In genomic region chr6:156757849-156758248, GRCh38 we compare ENCODE assay signal across 31 cellular contexts.
"Had no signal": no experiment of that assay in that cellular context is flagged by ENCODE, and none has a peak within 500 bp of the region (broad histone marks: within the 10 kb centered on the region; RNA-seq: fewer than 3 reads in every experiment).

No MANE protein-coding gene starts in this region.

- H3K36me3 Mint-ChIP-seq: naive thymus-derived CD8-positive, alpha-beta T cell; natural killer cell treated with Interleukin-12 subunit alpha and Interleukin-12 subunit beta and Interleukin-15 and Interleukin-18, amount 100 ng/mL, for 72 hours; stimulated activated memory B cell treated with anti-CD40 and anti-IgM and Interleukin-4, amounts not matched to agents 10 μg/mL and 1 μg/mL and 100 μg/mL, for 72 hours; type B pancreatic cell had no signal

- H3K79me2 ChIP-seq: parathyroid adenoma had no signal

- H3K4me3 Mint-ChIP-seq: naive thymus-derived CD8-positive, alpha-beta T cell; natural killer cell treated with Interleukin-12 subunit alpha and Interleukin-12 subunit beta and Interleukin-15 and Interleukin-18, amount 100 ng/mL, for 72 hours; nephron progenitor cell; neural crest cell; stimulated activated memory B cell treated with anti-CD40 and anti-IgM and Interleukin-4, amounts not matched to agents 10 μg/mL and 1 μg/mL and 100 μg/mL, for 72 hours; stimulated activated naive CD8-positive, alpha-beta T cell treated with anti-CD3 and anti-CD28 coated beads, Interleukin-15, amount 100 ng/mL, for 72 hours; type B pancreatic cell had no signal

- H3K36me3 ChIP-seq: ovary, right lobe of liver, sigmoid colon, spleen, suprapubic skin, tibial artery, transverse colon, upper lobe of right lung, uterus had no signal

- H3K4me3 ChIP-seq: ovary, psoas muscle, right lobe of liver, sigmoid colon, smooth muscle cell, spleen, suprapubic skin, testis, tibial artery, transverse colon, upper lobe of right lung, uterus had no signal

- H3K9ac ChIP-seq: parathyroid adenoma had no signal

- H3K4me2 ChIP-seq: smooth muscle cell had no signal

- DNase-seq: naive thymus-derived CD8-positive, alpha-beta T cell; nephron progenitor cell; occipital lobe; ovary; posterior cingulate gyrus; psoas muscle; right cardiac atrium; right lobe of liver; sigmoid colon; spleen; stimulated activated CD4-positive, alpha-beta T cell treated with anti-CD3 and anti-CD28 coated beads, Interleukin-12 subunit alpha, Interleukin-12 subunit beta, amount 100 ng/mL, for 4 hours; stimulated activated CD4-positive, alpha-beta T cell treated with anti-CD3 and anti-CD28 coated beads, Interleukin-1b, Interleukin-23, amount 100 ng/mL, for 48 hours; stimulated activated CD4-positive, alpha-beta T cell treated with anti-CD3 and anti-CD28 coated beads, Interleukin-4, amount 100 ng/mL, for 1 hour; stimulated activated CD4-positive, alpha-beta T cell treated with anti-CD3 and anti-CD28 coated beads, Interleukin-4, amount 100 ng/mL, for 4 hours; stimulated activated CD8-positive, alpha-beta memory T cell treated with anti-CD3 and anti-CD28 coated beads, Interleukin-4, amount 100 ng/mL, for 48 hours; stimulated activated naive CD4-positive, alpha-beta T cell; stimulated activated naive CD8-positive, alpha-beta T cell treated with anti-CD3 and anti-CD28 coated beads, Interleukin-15, amount 100 ng/mL, for 72 hours; stimulated activated naive CD8-positive, alpha-beta T cell treated with anti-CD3 and anti-CD28 coated beads, Interleukin-15, Interleukin-2, amounts not matched to agents 100 U/mL and 50 U/mL, for 24 hours; substantia nigra; testis; tibial artery; transverse colon; upper lobe of right lung; uterus had no signal

- H3K4me1 ChIP-seq: psoas muscle, sigmoid colon, suprapubic skin, tibial artery, upper lobe of right lung, uterus had no signal

- ATAC-seq: naive thymus-derived CD8-positive, alpha-beta T cell; natural killer cell treated with Interleukin-12 subunit alpha and Interleukin-12 subunit beta and Interleukin-15 and Interleukin-18, amount 100 ng/mL, for 72 hours; psoas muscle; right cardiac atrium; right lobe of liver; stimulated activated memory B cell treated with anti-CD40 and anti-IgM and Interleukin-4, amounts not matched to agents 10 μg/mL and 1 μg/mL and 100 μg/mL, for 72 hours; stimulated activated naive CD8-positive, alpha-beta T cell treated with anti-CD3 and anti-CD28 coated beads, Interleukin-15, amount 100 ng/mL, for 72 hours; stimulated activated naive CD8-positive, alpha-beta T cell treated with anti-CD3 and anti-CD28 coated beads, Interleukin-15, Interleukin-2, amounts not matched to agents 100 U/mL and 50 U/mL, for 24 hours had no signal

- H3K9me3 Mint-ChIP-seq: naive thymus-derived CD8-positive, alpha-beta T cell; natural killer cell treated with Interleukin-12 subunit alpha and Interleukin-12 subunit beta and Interleukin-15 and Interleukin-18, amount 100 ng/mL, for 72 hours; nephron progenitor cell; neural crest cell; stimulated activated memory B cell treated with anti-CD40 and anti-IgM and Interleukin-4, amounts not matched to agents 10 μg/mL and 1 μg/mL and 100 μg/mL, for 72 hours; stimulated activated naive CD8-positive, alpha-beta T cell treated with anti-CD3 and anti-CD28 coated beads, Interleukin-15, amount 100 ng/mL, for 72 hours; type B pancreatic cell had no signal

- H3K4me1 Mint-ChIP-seq: neural crest cell; stimulated activated naive CD8-positive, alpha-beta T cell treated with anti-CD3 and anti-CD28 coated beads, Interleukin-15, amount 100 ng/mL, for 72 hours had no signal

- H3K27ac ChIP-seq: ovary, parathyroid adenoma, psoas muscle, right lobe of liver, sigmoid colon, spleen, suprapubic skin, testis, tibial artery, transverse colon, upper lobe of right lung, uterus had no signal

- H3K9me3 ChIP-seq: ovary, psoas muscle, right lobe of liver, sigmoid colon, spleen, suprapubic skin, testis, tibial artery, transverse colon, upper lobe of right lung, uterus had no signal

- H2AFZ ChIP-seq: parathyroid adenoma had no signal

- H3K27me3 Mint-ChIP-seq: stimulated activated memory B cell treated with anti-CD40 and anti-IgM and Interleukin-4, amounts not matched to agents 10 μg/mL and 1 μg/mL and 100 μg/mL, for 72 hours; stimulated activated naive CD8-positive, alpha-beta T cell treated with anti-CD3 and anti-CD28 coated beads, Interleukin-15, amount 100 ng/mL, for 72 hours; type B pancreatic cell had no signal

- H3K27ac Mint-ChIP-seq: naive thymus-derived CD8-positive, alpha-beta T cell; natural killer cell treated with Interleukin-12 subunit alpha and Interleukin-12 subunit beta and Interleukin-15 and Interleukin-18, amount 100 ng/mL, for 72 hours; nephron progenitor cell; stimulated activated memory B cell treated with anti-CD40 and anti-IgM and Interleukin-4, amounts not matched to agents 10 μg/mL and 1 μg/mL and 100 μg/mL, for 72 hours; stimulated activated naive CD8-positive, alpha-beta T cell treated with anti-CD3 and anti-CD28 coated beads, Interleukin-15, amount 100 ng/mL, for 72 hours; type B pancreatic cell had no signal

- H3K27me3 ChIP-seq: ovary, right lobe of liver, sigmoid colon, spleen, suprapubic skin, testis, tibial artery, transverse colon, upper lobe of right lung, uterus had no signal
